Comparison of ENCODE assay signal across 8 cellular contexts in the genomic region with DNA sequence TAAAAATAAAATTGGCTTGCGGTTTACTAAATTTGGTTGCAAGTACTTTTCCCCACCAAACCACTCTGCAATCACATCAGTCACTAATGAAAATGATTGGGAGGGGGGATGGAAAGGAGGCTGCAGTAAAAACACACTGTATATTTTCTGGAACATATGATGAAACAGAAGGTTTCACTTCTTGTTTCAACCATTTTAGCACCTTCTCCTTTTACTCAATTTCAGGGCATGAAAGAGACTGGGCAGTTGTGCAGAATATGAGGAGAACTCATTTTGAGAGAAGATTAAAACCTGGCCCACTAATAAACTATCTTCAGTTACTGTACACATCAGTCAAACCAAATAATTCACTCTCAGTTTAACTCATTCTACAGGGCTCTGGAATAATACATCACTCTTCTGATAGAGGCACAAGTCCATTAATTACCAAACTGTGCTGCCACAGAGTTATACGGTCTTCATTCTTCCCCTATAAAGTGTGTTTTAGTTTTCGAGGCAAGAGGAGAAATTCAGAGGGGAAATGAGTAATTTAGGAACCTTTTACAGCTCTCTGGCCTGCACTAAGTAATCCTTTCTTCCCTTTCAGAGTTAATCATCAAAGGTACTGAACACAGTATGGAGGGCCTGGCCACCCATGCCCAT. TPM values are rescaled to one million over a fixed set of nuclear protein-coding genes. Genes with fewer than 3 reads are reported as not detected.
DNase-seq lines count a peak whose midpoint lies in the region; ATAC-seq and TF ChIP-seq lines count a peak whose summit lies in the region.

No MANE protein-coding gene starts in this region.

- no peaks in the 10 kb centered on the region for H3K36me3 Mint-ChIP-seq in activated T-cell treated with anti-CD3 and anti-CD28 coated beads, Interleukin-2, amount 50 U/mL, for 24 hours (ENCODE audit: low read depth)

- intact Hi-C loops in spleen (cut with DNase I; ENCODE audit: low total_unique reads), result no loop called here

- H3K27ac Mint-ChIP-seq in activated T-cell treated with anti-CD3 and anti-CD28 coated beads, Interleukin-2, amount 50 U/mL, for 24 hours, result peak overlapping the region; percentile 90

- no peak for TF ChIP-seq POLR2A in spleen (IDR thresholded peaks at IDR 0.05)

- H3K9me3 ChIP-seq in RWPE2 (ENCODE audit: severe bottlenecking), result no peaks in the 10 kb centered on the region
- no peaks in the 10 kb centered on the region for H3K9me3 ChIP-seq in spleen

- peaks cover 30% of the 10 kb centered on the region for H3K4me1 ChIP-seq in RWPE2 (ENCODE audit: insufficient read depth, poor library complexity, severe bottlenecking)
- H3K4me1 ChIP-seq in spleen, result peaks cover 25 to 98% (median 75%) of the 10 kb centered on the region in 6 donors

- H3K4me3 Mint-ChIP-seq in activated T-cell treated with anti-CD3 and anti-CD28 coated beads, Interleukin-2, amount 50 U/mL, for 24 hours, result no peak overlapping the region

- H3K27me3 ChIP-seq in RWPE2 (ENCODE audit: insufficient read depth, poor library complexity, severe bottlenecking) (no peaks in the 10 kb centered on the region), spleen (replicated peaks in 1 of 7) (no peaks in the 10 kb centered on the region)

- no peaks in the 10 kb centered on the region for H3K27me3 Mint-ChIP-seq in activated T-cell treated with anti-CD3 and anti-CD28 coated beads, Interleukin-2, amount 50 U/mL, for 24 hours

- H3K9me3 Mint-ChIP-seq in activated T-cell treated with anti-CD3 and anti-CD28 coated beads, Interleukin-2, amount 50 U/mL, for 24 hours, result peaks cover 3% of the 10 kb centered on the region

- H3K4me3 ChIP-seq in RWPE2 (ENCODE audit: severe bottlenecking) (no peak overlapping the region), spleen (peak overlapping the region in 1 of 8 donors; percentile 15)

- in situ Hi-C loops in ACHN (cut with HindIII; ENCODE audit: low pct_ligation_motif_present, low pct_unique_long_range_greater_than_20kb, low sequenced_read_pairs), result no loop called here

- no peak for DNase-seq in activated T-cell treated with anti-CD3 and anti-CD28 coated beads, Interleukin-2, amount 50 U/mL, for 24 hours
- no peak for DNase-seq in activated T-cell treated with anti-CD3 and anti-CD28 coated beads, Interleukin-2, amount 50 U/mL, for 1 hour
- DNase-seq in RWPE2 (ENCODE audit: low spot score) (no peak), spleen (no peak), COLO829 (ENCODE audit: low spot score) (no peak), NCI-H446 treated with DMSO at 0.1 percent for 48 hours (lab: John Stamatoyannopoulos, UW) (no peak), ACHN (no peak)

- H3K36me3 ChIP-seq in RWPE2 (ENCODE audit: low read depth) (no peaks in the 10 kb centered on the region), spleen (peaks cover 0 to 4% (median 0%) of the 10 kb centered on the region in 6 donors)

- WGBS in spleen, 5 donors, result 35 to 47% (median 38%) methylated on average over 3 of the region's 3 CpGs

- peaks cover 60% of the 10 kb centered on the region for H3K4me1 Mint-ChIP-seq in activated T-cell treated with anti-CD3 and anti-CD28 coated beads, Interleukin-2, amount 50 U/mL, for 24 hours (ENCODE audit: low read depth)

- TF ChIP-seq CTCF in RWPE2 (IDR thresholded peaks at IDR 0.05; ENCODE audit: poor library complexity, severe bottlenecking) (no peak), spleen (IDR thresholded peaks at IDR 0.05 in 8 of 11, conservative IDR thresholded peaks at IDR 0.05 in 3 of 11) (no peak)

- ATAC-seq in HG02885 (IDR thresholded peaks at IDR 0.05; ENCODE audit: poor library complexity, unreplicated experiment) (peak; percentile 81), RWPE2 (ENCODE audit: low read depth) (peak; percentile 18; the same call in 1 of the 3 replicates)

- H3K27ac ChIP-seq in RWPE2 (ENCODE audit: poor library complexity, severe bottlenecking) (peak overlapping the region; percentile 49), spleen (peak overlapping the region; percentile 46 to 81 (median 73))

RNA-seq across cellular contexts. Expression of gene JAZF1, which starts 25.5 kb away (rescaled TPM):
- total RNA-seq in spleen, result 10 to 100 TPM; 22.4 to 33.8 (median 28.5) TPM
- polyA plus RNA-seq in spleen, result 10 to 100 TPM; 13.5 to 16.4 (median 15.6) TPM
